8 cellular contexts compared by ENCODE assay signal in genomic region chr6:57089687-57090457, GRCh38. TPM values are rescaled to one million over a fixed set of nuclear protein-coding genes. Genes with fewer than 3 reads are reported as not detected.
DNase-seq lines count a peak whose midpoint lies in the region; ATAC-seq and TF ChIP-seq lines count a peak whose summit lies in the region.

A gene with protein sequence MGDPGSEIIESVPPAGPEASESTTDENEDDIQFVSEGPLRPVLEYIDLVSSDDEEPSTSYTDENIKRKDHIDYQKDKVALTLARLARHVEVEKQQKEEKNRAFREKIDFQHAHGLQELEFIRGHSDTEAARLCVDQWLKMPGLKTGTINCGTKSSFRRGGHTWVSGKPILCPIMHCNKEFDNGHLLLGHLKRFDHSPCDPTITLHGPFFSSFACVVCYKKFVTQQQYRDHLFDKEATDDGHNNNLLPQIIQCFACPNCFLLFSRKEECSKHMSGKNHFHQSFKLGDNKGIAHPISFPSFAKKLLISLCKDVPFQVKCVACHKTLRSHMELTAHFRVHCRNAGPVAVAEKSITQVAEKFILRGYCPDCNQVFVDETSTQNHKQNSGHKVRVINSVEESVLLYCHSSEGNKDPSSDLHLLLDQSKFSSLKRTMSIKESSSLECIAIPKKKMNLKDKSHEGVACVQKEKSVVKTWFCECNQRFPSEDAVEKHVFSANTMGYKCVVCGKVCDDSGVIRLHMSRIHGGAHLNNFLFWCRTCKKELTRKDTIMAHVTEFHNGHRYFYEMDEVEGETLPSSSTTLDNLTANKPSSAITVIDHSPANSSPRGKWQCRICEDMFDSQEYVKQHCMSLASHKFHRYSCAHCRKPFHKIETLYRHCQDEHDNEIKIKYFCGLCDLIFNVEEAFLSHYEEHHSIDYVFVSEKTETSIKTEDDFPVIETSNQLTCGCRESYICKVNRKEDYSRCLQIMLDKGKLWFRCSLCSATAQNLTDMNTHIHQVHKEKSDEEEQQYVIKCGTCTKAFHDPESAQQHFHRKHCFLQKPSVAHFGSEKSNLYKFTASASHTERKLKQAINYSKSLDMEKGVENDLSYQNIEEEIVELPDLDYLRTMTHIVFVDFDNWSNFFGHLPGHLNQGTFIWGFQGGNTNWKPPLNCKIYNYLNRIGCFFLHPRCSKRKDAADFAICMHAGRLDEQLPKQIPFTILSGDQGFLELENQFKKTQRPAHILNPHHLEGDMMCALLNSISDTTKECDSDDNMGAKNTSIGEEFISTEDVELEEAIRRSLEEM (plus strand): TSS chr6:57090188. CDS start chr6:57090254, 66 bp downstream.

- no peaks in the 10 kb centered on the region for H4K20me1 ChIP-seq in H9 (ENCODE audit: control insufficient read depth, insufficient read depth, insufficient read length)

- no peaks in the 10 kb centered on the region for H3K4me1 ChIP-seq in H9 (ENCODE audit: insufficient read depth, low read length)

- no CpG with 5 or more reads among the region's 58 CpGs for WGBS in H9 (ENCODE audit: extremely low coverage, insufficient read length, low lambda C conversion rate)

- peaks cover 13% of the 10 kb centered on the region for H3K36me3 ChIP-seq in MG63

- H2BK120ac ChIP-seq in H9 (ENCODE audit: low read depth, low read length, poor library complexity, severe bottlenecking): no peak within 1 kb of the TSS

- H2BK5ac ChIP-seq in H9 (ENCODE audit: insufficient read length, low read length): no peak within 1 kb of the TSS

- no peaks in the 10 kb centered on the region for H3K9me3 ChIP-seq in H9 (ENCODE audit: control insufficient read depth, low read depth, low read length)
- H3K9me3 ChIP-seq in MG63: no peaks in the 10 kb centered on the region

- H3T11ph ChIP-seq in H9 (ENCODE audit: low read length): no peak within 1 kb of the TSS

- DNase-seq in ELR (ENCODE audit: low read depth): peak; percentile 98
- DNase-seq in H9: peak; percentile 98
- peak; percentile 95 for DNase-seq in MG63
- DNase-seq in SHP77 treated with DMSO at 0.1 percent for 48 hours (lab: John Stamatoyannopoulos, UW): peak; percentile 88
- peak; percentile 99 for DNase-seq in activated effector memory CD4-positive, alpha-beta T cell treated with anti-CD3 and anti-CD28 coated beads, Interleukin-2, amount 50 U/mL, for 16 hours
- DNase-seq in fibroblast of the aortic adventitia (ENCODE audit: low read depth): peak; percentile 94
- DNase-seq in nephron progenitor cell: peak; percentile 98
- peak; percentile 94 to 96 for DNase-seq in stimulated activated naive CD8-positive, alpha-beta T cell treated with anti-CD3 and anti-CD28 coated beads, Interleukin-15, amount 100 ng/mL, for 72 hours

- no peak within 1 kb of the TSS for H3K23ac ChIP-seq in H9 (ENCODE audit: insufficient read length, low read depth, low read length)

- H3K56ac ChIP-seq in H9 (ENCODE audit: insufficient read length, low read depth, low read length): no peak within 1 kb of the TSS

- H3K9ac ChIP-seq in H9 (ENCODE audit: extremely low read depth, insufficient read length, low read length): peak within 1 kb of the TSS; percentile 52

- no peaks in the 10 kb centered on the region for H3K9me3 Mint-ChIP-seq in H9
- H3K9me3 Mint-ChIP-seq in nephron progenitor cell: no peaks in the 10 kb centered on the region
- no peaks in the 10 kb centered on the region for H3K9me3 Mint-ChIP-seq in stimulated activated naive CD8-positive, alpha-beta T cell treated with anti-CD3 and anti-CD28 coated beads, Interleukin-15, amount 100 ng/mL, for 72 hours

- H3K4me3 ChIP-seq in MG63: peak within 1 kb of the TSS; percentile 65
- H3K4me3 ChIP-seq in fibroblast of the aortic adventitia (ENCODE audit: low read depth, low read length): peak within 1 kb of the TSS; percentile 69

- H3K27me3 ChIP-seq in H9 (ENCODE audit: insufficient read depth, low read length): no peaks in the 10 kb centered on the region
- no peaks in the 10 kb centered on the region for H3K27me3 ChIP-seq in MG63

- H3K4me3 Mint-ChIP-seq in H9 (peak within 1 kb of the TSS; percentile 87 to 88), nephron progenitor cell (peak within 1 kb of the TSS; percentile 76)
- peak within 1 kb of the TSS; percentile 82 to 85 for H3K4me3 Mint-ChIP-seq in stimulated activated naive CD8-positive, alpha-beta T cell treated with anti-CD3 and anti-CD28 coated beads, Interleukin-15, amount 100 ng/mL, for 72 hours

- H2BK20ac ChIP-seq in H9 (ENCODE audit: low read depth, low read length, poor library complexity, severe bottlenecking): no peak within 1 kb of the TSS

- H3K4me1 Mint-ChIP-seq in H9 (peaks cover 31 to 36% of the 10 kb centered on the region in 2 experiments), nephron progenitor cell (peaks cover 47% of the 10 kb centered on the region)
- H3K4me1 Mint-ChIP-seq in stimulated activated naive CD8-positive, alpha-beta T cell treated with anti-CD3 and anti-CD28 coated beads, Interleukin-15, amount 100 ng/mL, for 72 hours: peaks cover 37% of the 10 kb centered on the region

- H3K27ac ChIP-seq in H9 (ENCODE audit: insufficient read length, low read depth, low read length): no peak within 1 kb of the TSS

- H4K5ac ChIP-seq in H9 (ENCODE audit: insufficient read length, low read depth, low read length): no peak within 1 kb of the TSS

- H3K27ac Mint-ChIP-seq in H9 (peak within 1 kb of the TSS; percentile 90 to 97 (median 94)), nephron progenitor cell (peak within 1 kb of the TSS; percentile 91)
- H3K27ac Mint-ChIP-seq in stimulated activated naive CD8-positive, alpha-beta T cell treated with anti-CD3 and anti-CD28 coated beads, Interleukin-15, amount 100 ng/mL, for 72 hours: peak within 1 kb of the TSS; percentile 83 to 99

- peaks cover 10 to 23% (median 19%) of the 10 kb centered on the region in 3 experiments; a peak in 6 of 7 replicates for H3K36me3 Mint-ChIP-seq in H9 (ENCODE audit: insufficient read depth in 1 of 3, low read depth in 3 of 3)
- H3K36me3 Mint-ChIP-seq in nephron progenitor cell (ENCODE audit: low read depth): peaks cover 20% of the 10 kb centered on the region

- no peak for TF ChIP-seq CTCF in H9 (conservative IDR thresholded peaks at IDR 0.05)
- no peak for TF ChIP-seq CTCF in fibroblast of the aortic adventitia (IDR thresholded peaks at IDR 0.05; ENCODE audit: insufficient read depth, low read length)
- no peak for TF ChIP-seq CTCF in nephron progenitor cell (IDR thresholded peaks at IDR 0.05)

- no peak within 1 kb of the TSS for H4K91ac ChIP-seq in H9 (ENCODE audit: insufficient read length, low read depth, low read length)

- no peak within 1 kb of the TSS for H2AK5ac ChIP-seq in H9 (ENCODE audit: insufficient read length, low read length)

- ATAC-seq in stimulated activated naive CD8-positive, alpha-beta T cell treated with anti-CD3 and anti-CD28 coated beads, Interleukin-15, amount 100 ng/mL, for 72 hours: peak; percentile 93

- H3K23me2 ChIP-seq in H9 (ENCODE audit: insufficient read length, low read depth, low read length, poor library complexity, severe bottlenecking): peaks cover 3% of the 10 kb centered on the region

- H3K27me3 Mint-ChIP-seq in H9 (ENCODE audit: low read depth) (no peaks in the 10 kb centered on the region), nephron progenitor cell (ENCODE audit: low read depth, poor library complexity) (no peaks in the 10 kb centered on the region)
- H3K27me3 Mint-ChIP-seq in stimulated activated naive CD8-positive, alpha-beta T cell treated with anti-CD3 and anti-CD28 coated beads, Interleukin-15, amount 100 ng/mL, for 72 hours: no peaks in the 10 kb centered on the region

- peak within 1 kb of the TSS; percentile 42 for H3K4me2 ChIP-seq in H9 (ENCODE audit: insufficient read depth, insufficient read length, low read length)

- no peaks in the 10 kb centered on the region for H3K79me1 ChIP-seq in H9 (ENCODE audit: insufficient read depth, low read depth, low read length, poor library complexity, severe bottlenecking)

- no peak within 1 kb of the TSS for H2BK12ac ChIP-seq in H9 (ENCODE audit: insufficient read length, low read depth, low read length)

- no peak within 1 kb of the TSS for H3K4ac ChIP-seq in H9 (ENCODE audit: low read depth, low read length)

- H2AFZ ChIP-seq in H9 (ENCODE audit: low read length): peak within 1 kb of the TSS; percentile 66

- H3K18ac ChIP-seq in H9 (ENCODE audit: insufficient read length, low read depth, low read length): peak within 1 kb of the TSS; percentile 18

- H2BK15ac ChIP-seq in H9 (ENCODE audit: low read depth, low read length): no peak within 1 kb of the TSS

- H4K8ac ChIP-seq in H9 (replicated peaks; ENCODE audit: insufficient read length, low read depth, low read length): no peak within 1 kb of the TSS

- no peak within 1 kb of the TSS for H3K14ac ChIP-seq in H9 (ENCODE audit: insufficient read depth, low read length)

- peaks cover 4% of the 10 kb centered on the region; the same call in 1 of the 2 replicates for H3K79me2 ChIP-seq in H9 (ENCODE audit: insufficient read depth, low read length)

RNA-seq across cellular contexts. Expression of the gene that starts here (rescaled TPM):
- total RNA-seq in H9 (2021) (71.2 and 76.4 TPM in 2 replicates), fibroblast of the aortic adventitia (ENCODE audit: low replicate concordance) (70.4 and 77.5 TPM in 2 replicates)
- total RNA-seq in MG63 (2014; rRNA removed; shearing (Covaris generic); ENCODE audit: low replicate concordance): 16.9 and 19.2 TPM in 2 replicates
